15 cellular contexts compared by ENCODE assay signal in the genomic region with DNA sequence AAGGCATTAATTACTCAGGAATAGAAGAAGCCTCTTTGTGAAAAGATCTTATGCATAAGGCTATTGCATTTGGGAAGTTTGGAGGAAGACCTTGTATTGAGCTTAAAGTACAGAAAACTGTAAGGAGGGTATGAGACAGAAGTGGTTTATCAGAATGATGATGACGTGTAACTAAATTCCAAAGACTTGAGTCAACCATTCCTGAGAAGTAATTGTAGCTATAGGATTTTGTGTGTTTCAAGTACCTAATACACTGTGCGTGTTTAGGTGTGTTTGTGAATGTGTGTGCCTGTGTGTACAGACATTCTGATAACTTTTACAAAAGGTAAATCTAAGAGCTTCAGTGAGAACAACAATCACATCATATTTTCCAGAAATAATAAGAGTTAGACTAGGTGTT. TPM values are rescaled to one million over a fixed set of nuclear protein-coding genes. Genes with fewer than 3 reads are reported as not detected.
"Had no signal": no experiment of that assay in that cellular context is flagged by ENCODE, and none has a peak within 500 bp of the region (broad histone marks: within the 10 kb centered on the region; RNA-seq: fewer than 3 reads in every experiment).

No MANE protein-coding gene starts in this region.

- H3K4me3 ChIP-seq: ascending aorta, cardiac muscle cell, dorsolateral prefrontal cortex, right atrium auricular region, skin epidermis, suprapubic skin had no signal

- ATAC-seq: left ventricle myocardium superior had no signal

- DNase-seq: activated CD4-positive, alpha-beta T cell treated with anti-CD3 and anti-CD28 coated beads, Interleukin-2, amount 50 U/mL, for 48 hours; activated naive CD4-positive, alpha-beta T cell treated with anti-CD3 and anti-CD28 coated beads, Interleukin-2, amount 10 ng/mL, durations not matched to agents 7 days and 5 days; dorsolateral prefrontal cortex; hippocampal formation; kidney; left ventricle myocardium superior; nucleus accumbens; stimulated activated CD4-positive, alpha-beta T cell treated with anti-CD3 and anti-CD28 coated beads, Interleukin-4, amount 100 ng/mL, for 4 hours; WERI-Rb-1 had no signal

- H3K9me3 ChIP-seq: ascending aorta, suprapubic skin had no signal

- H3K27me3 ChIP-seq: ascending aorta, cardiac muscle cell, right atrium auricular region had no signal

- H3K4me1 ChIP-seq: ascending aorta, right atrium auricular region, suprapubic skin had no signal

- H3K27ac ChIP-seq: ascending aorta, cardiac muscle cell, dorsolateral prefrontal cortex, right atrium auricular region, skin epidermis, suprapubic skin, WERI-Rb-1 had no signal

- H3K36me3 ChIP-seq: ascending aorta, cardiac muscle cell, right atrium auricular region, suprapubic skin, WERI-Rb-1 had no signal

RNA-seq across cellular contexts. Expression of a gene that starts 46.5 kb away (rescaled TPM):
- total RNA-seq: activated T-helper 2 cell treated with anti-CD3 and anti-CD28 coated beads, Interferon-gamma antibody, Interleukin-2, Interleukin-4, amounts not matched to agents 10 μg/mL and 5 μg/mL and 100 μg/mL, durations not matched to agents 14 hours and 24 hours and 36 hours; ascending aorta had no signal
